Comparison of ENCODE assay signal across 12 cellular contexts in the genomic region with DNA sequence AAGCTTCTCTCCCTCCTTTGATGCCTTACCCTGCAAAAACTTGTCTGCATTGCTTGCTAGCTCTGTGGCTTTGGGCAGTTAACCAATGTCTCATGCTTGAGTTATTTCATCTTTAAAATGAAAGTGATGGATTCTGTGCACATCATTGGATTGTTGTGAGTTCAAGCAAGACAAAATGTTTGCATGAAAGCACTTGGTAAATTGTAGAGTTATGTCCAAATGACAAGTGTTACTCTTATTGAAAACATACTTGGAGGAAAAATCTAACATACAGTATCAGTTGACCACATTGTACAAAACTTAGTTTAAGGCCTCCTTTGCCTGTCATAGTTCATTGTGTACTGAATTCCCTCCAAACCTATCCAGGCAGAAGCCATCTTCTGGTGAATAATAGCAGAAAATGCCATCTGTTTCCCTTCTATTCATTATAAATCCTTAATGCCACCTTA. TPM values are rescaled to one million over a fixed set of nuclear protein-coding genes. Genes with fewer than 3 reads are reported as not detected.
DNase-seq lines count a peak whose midpoint lies in the region; FAIRE-seq and TF ChIP-seq lines count a peak whose summit lies in the region.
"Had no signal": no experiment of that assay in that cellular context is flagged by ENCODE, and none has a peak within 500 bp of the region (broad histone marks: within the 10 kb centered on the region; RNA-seq: fewer than 3 reads in every experiment).

No MANE protein-coding gene starts in this region.

- H3K4me2 ChIP-seq in smooth muscle cell: peak overlapping the region; percentile 6
- H3K4me2 ChIP-seq: A549 had no signal

- peaks cover 6% of the 10 kb centered on the region for H3F3A ChIP-seq in smooth muscle cell (ENCODE audit: low read depth)

- peaks cover 70% of the 10 kb centered on the region for H4K20me1 ChIP-seq in smooth muscle cell (ENCODE audit: low read depth)

- peaks cover 62% of the 10 kb centered on the region for H3K4me1 Mint-ChIP-seq in activated CD4-positive, alpha-beta T cell treated with anti-CD3 and anti-CD28 coated beads, Interleukin-2, amount 10 ng/mL, durations not matched to agents 24 days and 14 days

- intact Hi-C loops in activated CD4-positive, alpha-beta T cell treated with anti-CD3 and anti-CD28 coated beads, Interleukin-2, amount 10 ng/mL, durations not matched to agents 24 days and 14 days (cut with micrococcal nuclease): loop anchor here (2.0 kb wide), 1 partner anchor 16 kb away; no protein-coding TSS in a partner anchor

- peak overlapping the region; percentile 59 for H3K27ac Mint-ChIP-seq in activated CD4-positive, alpha-beta T cell treated with anti-CD3 and anti-CD28 coated beads, Interleukin-2, amount 10 ng/mL, durations not matched to agents 24 days and 14 days

- no peaks in the 10 kb centered on the region for H3K27me3 Mint-ChIP-seq in activated CD4-positive, alpha-beta T cell treated with anti-CD3 and anti-CD28 coated beads, Interleukin-2, amount 10 ng/mL, durations not matched to agents 24 days and 14 days

- no peak overlapping the region for H3K4me3 ChIP-seq in smooth muscle cell
- H3K4me3 ChIP-seq: A549, upper lobe of left lung had no signal

- H2AFZ ChIP-seq in smooth muscle cell (ENCODE audit: low read depth): no peak overlapping the region

- H3K9me3 Mint-ChIP-seq in activated CD4-positive, alpha-beta T cell treated with anti-CD3 and anti-CD28 coated beads, Interleukin-2, amount 10 ng/mL, durations not matched to agents 24 days and 14 days: no peaks in the 10 kb centered on the region

- peaks cover 3% of the 10 kb centered on the region for H3K36me3 ChIP-seq in smooth muscle cell (ENCODE audit: low read depth)

- H3K4me3 Mint-ChIP-seq in activated CD4-positive, alpha-beta T cell treated with anti-CD3 and anti-CD28 coated beads, Interleukin-2, amount 10 ng/mL, durations not matched to agents 24 days and 14 days: peak overlapping the region; percentile 65

- no peaks in the 10 kb centered on the region for H3K9me3 ChIP-seq in smooth muscle cell (replicated peaks; ENCODE audit: low read depth)
- H3K9me3 ChIP-seq: A549, upper lobe of left lung had no signal

- peak; percentile 79 for DNase-seq in activated CD4-positive, alpha-beta T cell treated with anti-CD3 and anti-CD28 coated beads, Interleukin-2, amount 10 ng/mL, durations not matched to agents 24 days and 14 days
- DNase-seq in activated CD4-positive, alpha-beta T cell treated with anti-CD3 and anti-CD28 coated beads for 48 hours: no peak
- DNase-seq in NCI-H2171 treated with DMSO at 0.1 percent for 48 hours (lab: John Stamatoyannopoulos, UW) (peak; percentile 84), cerebellar nuclear complex (lab: John Stamatoyannopoulos, UW) (peak; percentile 16 to 55), smooth muscle cell (lab: John Stamatoyannopoulos, UW; ENCODE audit: unreplicated experiment) (no peak), NCI-H2196 treated with DMSO at 0.1 percent for 48 hours (lab: John Stamatoyannopoulos, UW; ENCODE audit: unreplicated experiment) (no peak), DMS53 (lab: John Stamatoyannopoulos, UW) (no peak), frontal cortex (ENCODE audit: low spot score in 2 of 2) (no peak)
- DNase-seq: T1000, upper lobe of left lung had no signal

- H3K4me1 ChIP-seq in smooth muscle cell (ENCODE audit: low read depth): peaks cover 2% of the 10 kb centered on the region
- H3K4me1 ChIP-seq: A549 had no signal

- no peak for TF ChIP-seq CTCF in smooth muscle cell (IDR thresholded peaks at IDR 0.05; ENCODE audit: borderline replicate concordance, insufficient read depth, poor library complexity, severe bottlenecking)

- H3K27ac ChIP-seq in smooth muscle cell (ENCODE audit: low read depth): peak overlapping the region; percentile 9
- H3K27ac ChIP-seq: A549, upper lobe of left lung had no signal

- FAIRE-seq in frontal cortex (lab: Jason Lieb, UNC): no peak
- FAIRE-seq: A549, colon had no signal

- H3K79me2 ChIP-seq in smooth muscle cell (ENCODE audit: low read depth): peaks cover 89% of the 10 kb centered on the region

- H3K36me3 Mint-ChIP-seq in activated CD4-positive, alpha-beta T cell treated with anti-CD3 and anti-CD28 coated beads, Interleukin-2, amount 10 ng/mL, durations not matched to agents 24 days and 14 days (ENCODE audit: low read depth): peaks cover 56% of the 10 kb centered on the region

- H3K27me3 ChIP-seq in smooth muscle cell (ENCODE audit: low read depth): no peaks in the 10 kb centered on the region
- H3K27me3 ChIP-seq: upper lobe of left lung had no signal

- H3K9ac ChIP-seq in smooth muscle cell (ENCODE audit: low read depth): no peak overlapping the region

RNA-seq across cellular contexts. Expression of a gene that starts 30.0 kb away (rescaled TPM):
- 29.7 and 35.3 TPM in 2 replicates for total RNA-seq in activated CD4-positive, alpha-beta T cell treated with anti-CD3 and anti-CD28 coated beads, Interleukin-2, amount 10 ng/mL, durations not matched to agents 24 days and 14 days
- 240 and 267 TPM in 2 replicates for total RNA-seq in smooth muscle cell
- 77.0 and 87.8 TPM in 2 replicates for polyA plus RNA-seq in smooth muscle cell
- total RNA-seq in frontal cortex: 75.8 TPM

Comparison
In these comparisons a context has a peak if more than half of its experiments do, and no peak if none do; other contexts are left out.
1. DNase-seq: peak in activated CD4-positive, alpha-beta T cell treated with anti-CD3 and anti-CD28 coated beads, Interleukin-2, amount 10 ng/mL, durations not matched to agents 24 days and 14 days (single experiment), NCI-H2171 treated with DMSO at 0.1 percent for 48 hours (single experiment) and cerebellar nuclear complex (2 of 2); none in activated CD4-positive, alpha-beta T cell treated with anti-CD3 and anti-CD28 coated beads for 48 hours (single experiment), smooth muscle cell (single experiment), NCI-H2196 treated with DMSO at 0.1 percent for 48 hours (single experiment), DMS53 (single experiment) and frontal cortex (0 of 2).